Comparison of ENCODE assay signal across 10 cellular contexts in the genomic region with DNA sequence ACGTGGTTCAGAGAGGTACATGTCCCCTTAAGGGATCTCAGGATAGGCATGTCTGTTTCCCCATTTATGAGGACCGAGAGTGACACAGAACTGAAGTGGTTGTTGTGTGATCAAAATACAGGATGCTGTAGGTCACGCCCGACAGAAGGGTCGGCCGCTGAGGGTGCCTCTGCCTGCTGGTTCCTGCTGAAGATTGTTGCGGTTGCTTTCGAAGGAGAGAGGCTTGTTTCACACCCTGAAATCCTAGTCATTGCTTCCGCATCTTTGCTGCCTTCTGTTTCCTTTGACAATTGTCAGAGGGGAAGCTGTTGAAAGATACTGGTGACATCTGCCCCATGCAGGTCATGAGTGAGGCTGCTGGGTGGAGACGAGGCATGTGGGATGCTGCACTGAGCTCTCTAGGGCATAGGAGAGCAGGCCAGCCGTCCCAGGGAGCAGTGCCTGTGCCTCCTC. TPM values are rescaled to one million over a fixed set of nuclear protein-coding genes. Genes with fewer than 3 reads are reported as not detected.
DNase-seq lines count a peak whose midpoint lies in the region; ATAC-seq and TF ChIP-seq lines count a peak whose summit lies in the region.
"Had no signal": no experiment of that assay in that cellular context is flagged by ENCODE, and none has a peak within 500 bp of the region (broad histone marks: within the 10 kb centered on the region; RNA-seq: fewer than 3 reads in every experiment).

No MANE protein-coding gene starts in this region.

- peaks cover 48% of the 10 kb centered on the region for H3K36me3 Mint-ChIP-seq in CD4-positive, alpha-beta T cell (ENCODE audit: low read depth)
- peaks cover 32% of the 10 kb centered on the region for H3K36me3 Mint-ChIP-seq in T-helper 2 cell treated with Interferon-gamma antibody and Interleukin-4, amounts not matched to agents 5 μg/mL and 100 μg/mL, for 36 hours (ENCODE audit: low read depth)

- DNase-seq in CD4-positive, alpha-beta T cell: peak in 9 of 10 experiments; percentile 48 to 70 (median 59)
- DNase-seq in T-helper 2 cell treated with Interferon-gamma antibody and Interleukin-4, amounts not matched to agents 5 μg/mL and 100 μg/mL, for 36 hours (ENCODE audit: low spot score): peak; percentile 77
- peak; percentile 1 for DNase-seq in cerebellar cortex (ENCODE audit: low spot score)
- peak; percentile 59 to 61 for DNase-seq in stimulated activated CD4-positive, alpha-beta T cell treated with anti-CD3 and anti-CD28 coated beads, Interleukin-2, amount 100 ng/mL, for 24 hours
- DNase-seq in EL: no peak
- no peak for DNase-seq in T1000 (lab: John Stamatoyannopoulos, UW)

- peak overlapping the region; percentile 60 for H3K27ac ChIP-seq in CD4-positive, alpha-beta T cell (ENCODE audit: low read depth, low read length)
- H3K27ac ChIP-seq: VCaP had no signal

- H3K4me3 Mint-ChIP-seq in CD4-positive, alpha-beta T cell: peak overlapping the region; percentile 89
- H3K4me3 Mint-ChIP-seq in T-helper 2 cell treated with Interferon-gamma antibody and Interleukin-4, amounts not matched to agents 5 μg/mL and 100 μg/mL, for 36 hours: peak overlapping the region; percentile 83

- POLR2A ChIA-PET in CD4-positive, alpha-beta T cell (lab: Charles Lee): interaction anchor here (0.7 to 2.9 kb wide), 15 partner anchors 9 to 123 kb away, joined by 3 to 24 read pairs (median 10); partner anchors contain the start of genes FDXR, NHERF1 and RAB37

- ATAC-seq in CD4-positive, alpha-beta T cell (ENCODE audit: poor library complexity): peak; percentile 74
- ATAC-seq in HG02759 (IDR thresholded peaks at IDR 0.05; ENCODE audit: unreplicated experiment): peak; percentile 46
- no peak for ATAC-seq in HG03039 (IDR thresholded peaks at IDR 0.05; ENCODE audit: unreplicated experiment)

- no peaks in the 10 kb centered on the region for H3K9me3 ChIP-seq in CD4-positive, alpha-beta T cell (ENCODE audit: control insufficient read depth, low read length)

- H3K4me1 Mint-ChIP-seq in CD4-positive, alpha-beta T cell (ENCODE audit: low read depth): peaks cover 77% of the 10 kb centered on the region
- H3K4me1 Mint-ChIP-seq in T-helper 2 cell treated with Interferon-gamma antibody and Interleukin-4, amounts not matched to agents 5 μg/mL and 100 μg/mL, for 36 hours (ENCODE audit: low read depth): peaks cover 59% of the 10 kb centered on the region

- intact Hi-C loops in CD4-positive, alpha-beta T cell (cut with DNase I, micrococcal nuclease): loop anchor here (5.0 kb wide), 2 partner anchors 33 to 92 kb away; partner anchors contain the start of genes FDXR (in 1 of the 2) and NHERF1 (in 1 of the 2)

- no peak for TF ChIP-seq CTCF in CD4-positive, alpha-beta T cell (IDR thresholded peaks at IDR 0.05)

- CTCF ChIA-PET in CD4-positive, alpha-beta T cell (lab: Charles Lee): interaction anchor here (0.7 to 3.4 kb wide), 5 partner anchors 9 to 123 kb away, joined by 3 to 14 read pairs (median 6); partner anchors contain the start of gene RAB37

- no peaks in the 10 kb centered on the region for H3K9me3 Mint-ChIP-seq in CD4-positive, alpha-beta T cell
- no peaks in the 10 kb centered on the region for H3K9me3 Mint-ChIP-seq in T-helper 2 cell treated with Interferon-gamma antibody and Interleukin-4, amounts not matched to agents 5 μg/mL and 100 μg/mL, for 36 hours

- no peaks in the 10 kb centered on the region for H3K27me3 Mint-ChIP-seq in CD4-positive, alpha-beta T cell
- H3K27me3 Mint-ChIP-seq in T-helper 2 cell treated with Interferon-gamma antibody and Interleukin-4, amounts not matched to agents 5 μg/mL and 100 μg/mL, for 36 hours (ENCODE audit: low read depth): no peaks in the 10 kb centered on the region

- H3K27ac Mint-ChIP-seq in CD4-positive, alpha-beta T cell: peak overlapping the region; percentile 96
- H3K27ac Mint-ChIP-seq in T-helper 2 cell treated with Interferon-gamma antibody and Interleukin-4, amounts not matched to agents 5 μg/mL and 100 μg/mL, for 36 hours: peak overlapping the region; percentile 95

- no peaks in the 10 kb centered on the region for H3K27me3 ChIP-seq in CD4-positive, alpha-beta T cell (ENCODE audit: control insufficient read depth, insufficient read depth, low read length)

RNA-seq across cellular contexts. Expression of gene NAT9, which starts 3.8 kb away (rescaled TPM):
- 10 to 100 TPM; 34.6 to 38.2 TPM for total RNA-seq in CD4-positive, alpha-beta T cell

RNA-seq across cellular contexts. Expression of gene NHERF1, which starts 31.5 kb away (rescaled TPM):
- 10 to 100 TPM; 68.4 to 72.4 TPM for total RNA-seq in CD4-positive, alpha-beta T cell

RNA-seq across cellular contexts. Expression of gene RAB37, which starts 42.9 kb away (rescaled TPM):
- total RNA-seq in CD4-positive, alpha-beta T cell: 10 to 100 TPM; 19.0 to 21.1 TPM
- total RNA-seq: Daoy had no signal

Comparison
In these comparisons a context has a peak if more than half of its experiments do, and no peak if none do; other contexts are left out.
1. DNase-seq: peak in CD4-positive, alpha-beta T cell (9 of 10), T-helper 2 cell treated with Interferon-gamma antibody and Interleukin-4, amounts not matched to agents 5 μg/mL and 100 μg/mL, for 36 hours (single experiment), cerebellar cortex (single experiment) and stimulated activated CD4-positive, alpha-beta T cell treated with anti-CD3 and anti-CD28 coated beads, Interleukin-2, amount 100 ng/mL, for 24 hours (2 of 2); none in EL (single experiment) and T1000 (single experiment).